Comparison of ENCODE assay signal across 22 cellular contexts in genomic region chr9:84863372-84863771, GRCh38.
"Had no signal": no experiment of that assay in that cellular context is flagged by ENCODE, and none has a peak within 500 bp of the region (broad histone marks: within the 10 kb centered on the region; RNA-seq: fewer than 3 reads in every experiment).

No MANE protein-coding gene starts in this region.

- ATAC-seq: left lobe of liver; naive thymus-derived CD4-positive, alpha-beta T cell; sciatic nerve; stimulated activated memory B cell treated with anti-CD40 and anti-IgM and Interleukin-4, amounts not matched to agents 10 μg/mL and 1 μg/mL and 100 μg/mL, for 72 hours; stimulated activated naive CD8-positive, alpha-beta T cell treated with anti-CD3 and anti-CD28 coated beads, Interleukin-15, Interleukin-2, amounts not matched to agents 100 U/mL and 50 U/mL, for 24 hours had no signal

- H3K4me3 ChIP-seq: coronary artery, esophagus squamous epithelium, lung, testis, tibial artery had no signal

- H3K36me3 Mint-ChIP-seq: naive thymus-derived CD4-positive, alpha-beta T cell; stimulated activated memory B cell treated with anti-CD40 and anti-IgM and Interleukin-4, amounts not matched to agents 10 μg/mL and 1 μg/mL and 100 μg/mL, for 72 hours; type B pancreatic cell had no signal

- H3K4me1 ChIP-seq: parathyroid adenoma had no signal

- H2AFZ ChIP-seq: parathyroid adenoma had no signal

- H3K4me1 Mint-ChIP-seq: stimulated activated memory B cell treated with anti-CD40 and anti-IgM and Interleukin-4, amounts not matched to agents 10 μg/mL and 1 μg/mL and 100 μg/mL, for 72 hours had no signal

- H3K9ac ChIP-seq: parathyroid adenoma had no signal

- H3K27ac Mint-ChIP-seq: naive thymus-derived CD4-positive, alpha-beta T cell; progenitor cell of endocrine pancreas; stimulated activated memory B cell treated with anti-CD40 and anti-IgM and Interleukin-4, amounts not matched to agents 10 μg/mL and 1 μg/mL and 100 μg/mL, for 72 hours; type B pancreatic cell had no signal

- FAIRE-seq: endometrium, frontal cortex, kidney had no signal

- H3K9me3 Mint-ChIP-seq: nephron progenitor cell; stimulated activated memory B cell treated with anti-CD40 and anti-IgM and Interleukin-4, amounts not matched to agents 10 μg/mL and 1 μg/mL and 100 μg/mL, for 72 hours; type B pancreatic cell had no signal

- H3K4me3 Mint-ChIP-seq: naive thymus-derived CD4-positive, alpha-beta T cell; nephron progenitor cell; stimulated activated memory B cell treated with anti-CD40 and anti-IgM and Interleukin-4, amounts not matched to agents 10 μg/mL and 1 μg/mL and 100 μg/mL, for 72 hours; type B pancreatic cell had no signal

- H3K36me3 ChIP-seq: esophagus squamous epithelium, tibial artery had no signal

- H3K9me3 ChIP-seq: esophagus squamous epithelium, testis, tibial artery had no signal

- H3K27ac ChIP-seq: coronary artery, parathyroid adenoma, testis, tibial artery had no signal

- DNase-seq: effector memory CD4-positive, alpha-beta T cell; erythroblast; esophagus squamous epithelium; kidney; midbrain; naive thymus-derived CD4-positive, alpha-beta T cell; nephron progenitor cell; stimulated activated CD4-positive, alpha-beta T cell treated with anti-CD3 and anti-CD28 coated beads, Interleukin-2, amount 100 ng/mL, for 24 hours; stimulated activated CD4-positive, alpha-beta T cell treated with anti-CD3 and anti-CD28 coated beads, Interleukin-4, amount 100 ng/mL, for 24 hours; stimulated activated naive CD8-positive, alpha-beta T cell treated with anti-CD3 and anti-CD28 coated beads, Interleukin-15, Interleukin-2, amounts not matched to agents 100 U/mL and 50 U/mL, for 24 hours; testis had no signal

- H3K27me3 ChIP-seq: testis, tibial artery had no signal
